Comparison of ENCODE assay signal across 10 cellular contexts in the genomic region with DNA sequence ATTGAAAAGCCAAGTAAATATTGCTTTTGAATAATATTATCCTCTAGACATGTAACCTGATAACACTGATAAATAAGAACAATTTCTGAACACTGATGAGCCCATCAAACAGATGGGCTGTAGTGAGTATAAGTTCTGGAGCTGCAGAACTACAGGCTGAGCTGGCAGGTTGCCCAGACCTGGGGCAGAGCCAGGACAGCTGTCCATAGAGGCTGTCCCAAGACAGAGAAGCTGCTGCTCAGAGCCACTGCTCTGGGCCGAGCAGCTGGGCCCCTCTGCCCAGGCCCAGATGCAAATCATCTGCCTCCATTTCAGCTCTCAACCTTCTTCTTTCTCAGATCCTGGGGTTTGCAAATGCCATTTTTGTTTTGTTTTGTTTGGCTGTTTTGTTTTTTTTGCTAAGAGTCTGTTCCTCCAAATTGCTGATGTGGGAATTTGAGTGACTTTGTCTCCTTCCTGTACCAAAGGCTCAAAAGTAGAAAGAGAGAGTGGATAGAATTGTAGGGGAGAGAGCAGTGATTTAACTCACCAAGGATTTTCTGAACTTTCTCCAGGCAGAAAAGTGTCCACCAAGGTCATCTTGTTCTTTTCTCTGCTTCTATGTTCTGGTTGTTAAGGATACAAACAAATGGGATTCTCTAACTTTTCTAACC. TPM values are rescaled to one million over a fixed set of nuclear protein-coding genes. Genes with fewer than 3 reads are reported as not detected.
DNase-seq lines count a peak whose midpoint lies in the region; ATAC-seq and TF ChIP-seq lines count a peak whose summit lies in the region.
"Had no signal": no experiment of that assay in that cellular context is flagged by ENCODE, and none has a peak within 500 bp of the region (broad histone marks: within the 10 kb centered on the region; RNA-seq: fewer than 3 reads in every experiment).

No MANE protein-coding gene starts in this region.

- H3K9ac ChIP-seq in mammary epithelial cell (ENCODE audit: insufficient read depth, low read length) (no peak overlapping the region), PC-3 (ENCODE audit: low read length) (no peak overlapping the region)

- in situ Hi-C loops in mammary epithelial cell (cut with MboI; ENCODE audit: low sequenced_read_pairs in 2 of 2) (no loop called here), gastrocnemius medialis (cut with MboI; ENCODE audit: low sequenced_read_pairs in 4 of 4) (no loop called here)

- no peaks in the 10 kb centered on the region for H3K9me2 ChIP-seq in PC-3 (replicated peaks; ENCODE audit: low read length)

- peaks cover 73% of the 10 kb centered on the region for H3K27me3 Mint-ChIP-seq in MCF 10A (ENCODE audit: insufficient read depth, unreplicated experiment)

- H3K27me3 ChIP-seq in mammary epithelial cell (ENCODE audit: insufficient read depth, low read length) = no peaks in the 10 kb centered on the region
- H3K27me3 ChIP-seq in PC-3 (ENCODE audit: low read length) = peaks cover 77% of the 10 kb centered on the region
- H3K27me3 ChIP-seq in gastroesophageal sphincter = no peaks in the 10 kb centered on the region
- H3K27me3 ChIP-seq in gastrocnemius medialis = no peaks in the 10 kb centered on the region

- POLR2A ChIA-PET in MCF 10A (lab: Yijun Ruan, JAX) (no interaction called here), PC-3 (lab: Charles Lee; ENCODE audit: unreplicated experiment) (no interaction called here), HEK293T (lab: Yijun Ruan, JAX) (no interaction called here)

- peaks cover 5% of the 10 kb centered on the region for H3K4me1 Mint-ChIP-seq in MCF 10A (ENCODE audit: insufficient read depth, unreplicated experiment)

- intact Hi-C loops in MCF 10A (cut with micrococcal nuclease) (no loop called here), mammary epithelial cell (cut with micrococcal nuclease) (loop anchor here (1.0 kb wide), 1 partner anchor 155 kb away; no protein-coding TSS in a partner anchor), PC-3 (cut with micrococcal nuclease) (no loop called here), gastrocnemius medialis (cut with DNase I; ENCODE audit: low total_unique reads) (no loop called here)

- no peaks in the 10 kb centered on the region for H3K9me3 Mint-ChIP-seq in MCF 10A (ENCODE audit: unreplicated experiment)

- no peak for TF ChIP-seq CTCF in MCF 10A (IDR thresholded peaks at IDR 0.05; ENCODE audit: unreplicated experiment)
- TF ChIP-seq CTCF in mammary epithelial cell (conservative IDR thresholded peaks at IDR 0.05 in 1 of 2, IDR thresholded peaks at IDR 0.05 in 1 of 2; ENCODE audit: extremely low read depth in 1 of 2, insufficient read depth in 1 of 2, low read depth in 1 of 2, low read length in 2 of 2) = no peak
- no peak for TF ChIP-seq CTCF in PC-3 (conservative IDR thresholded peaks at IDR 0.05; ENCODE audit: low read depth, low read length)
- TF ChIP-seq CTCF in gastroesophageal sphincter (IDR thresholded peaks at IDR 0.05) = no peak
- TF ChIP-seq CTCF in gastrocnemius medialis (IDR thresholded peaks at IDR 0.05 in 4 of 5, conservative IDR thresholded peaks at IDR 0.05 in 1 of 5) = no peak

- TF ChIP-seq EP300 in gastroesophageal sphincter (IDR thresholded peaks at IDR 0.05) = no peak

- WGBS in mammary epithelial cell (ENCODE audit: low coverage, missing lambda C conversion rate) = 86% methylated on average over 1 of the region's 1 CpG
- 33 to 44% methylated on average over 1 of the region's 1 CpG for WGBS in gastroesophageal sphincter (ENCODE audit: low coverage in 1 of 2), 2 donors

- ATAC-seq in PC-3 (no peak), gastroesophageal sphincter (peak; percentile 75), gastrocnemius medialis (peak; percentile 53 to 63), HG03442 (IDR thresholded peaks at IDR 0.05; ENCODE audit: unreplicated experiment) (no peak)

- no peaks in the 10 kb centered on the region for H3F3A ChIP-seq in PC-3 (ENCODE audit: low read length, unreplicated experiment)

- H3K9me3 ChIP-seq in mammary epithelial cell (replicated peaks; ENCODE audit: insufficient read depth, low read length) = no peaks in the 10 kb centered on the region
- H3K9me3 ChIP-seq in PC-3 (ENCODE audit: low read length) = no peaks in the 10 kb centered on the region
- H3K9me3 ChIP-seq in gastroesophageal sphincter = no peaks in the 10 kb centered on the region
- H3K9me3 ChIP-seq in gastrocnemius medialis = no peaks in the 10 kb centered on the region
- H3K9me3 ChIP-seq: SJSA1 had no signal

- TF ChIP-seq POLR2A in gastroesophageal sphincter (IDR thresholded peaks at IDR 0.05) = no peak
- TF ChIP-seq POLR2A in gastrocnemius medialis (IDR thresholded peaks at IDR 0.05) = no peak

- H4K20me1 ChIP-seq in mammary epithelial cell (ENCODE audit: insufficient read depth, low read length) = no peaks in the 10 kb centered on the region
- no peaks in the 10 kb centered on the region for H4K20me1 ChIP-seq in PC-3 (ENCODE audit: low read length)

- DNase-seq in MCF 10A (ENCODE audit: unreplicated experiment) = peak; percentile 45
- DNase-seq in mammary epithelial cell = no peak
- DNase-seq in PC-3 = peak; percentile 26
- peak; percentile 52 to 63 for DNase-seq in gastrocnemius medialis
- DNase-seq in stimulated activated CD4-positive, alpha-beta T cell treated with anti-CD3 and anti-CD28 coated beads, Interleukin-4, amount 100 ng/mL, for 1 hour = no peak
- DNase-seq in HEK293T (ENCODE audit: extremely low spot score) = no peak

- H3K4me3 ChIP-seq in mammary epithelial cell (replicated peaks in 1 of 3; ENCODE audit: insufficient read depth in 1 of 3, low read depth in 2 of 3, low read length in 3 of 3) = no peak overlapping the region
- no peak overlapping the region for H3K4me3 ChIP-seq in PC-3 (ENCODE audit: low read length)
- no peak overlapping the region for H3K4me3 ChIP-seq in gastroesophageal sphincter
- no peak overlapping the region for H3K4me3 ChIP-seq in gastrocnemius medialis
- H3K4me3 ChIP-seq: SJSA1 had no signal

- no peak overlapping the region for H3K4me3 Mint-ChIP-seq in MCF 10A (ENCODE audit: unreplicated experiment)

- H3K36me3 Mint-ChIP-seq in MCF 10A (ENCODE audit: insufficient read depth, unreplicated experiment) = peaks cover 5% of the 10 kb centered on the region

- H3K27ac ChIP-seq in mammary epithelial cell (ENCODE audit: insufficient read depth, low read depth, low read length) (no peak overlapping the region), PC-3 (ENCODE audit: low read length) (no peak overlapping the region), gastroesophageal sphincter (no peak overlapping the region), gastrocnemius medialis (no peak overlapping the region)
- H3K27ac ChIP-seq: SJSA1 had no signal

- CTCF ChIA-PET in MCF 10A (lab: Yijun Ruan, JAX) = interaction anchor here (0.7 to 1.5 kb wide), 3 partner anchors 8 to 133 kb away, joined by 3 to 4 read pairs (median 4); no protein-coding TSS in a partner anchor
- CTCF ChIA-PET in mammary epithelial cell (lab: Charles Lee; ENCODE audit: low non-redundant PET) = no interaction called here
- CTCF ChIA-PET in PC-3 (lab: Charles Lee) = no interaction called here
- CTCF ChIA-PET in HEK293T (lab: Yijun Ruan, JAX) = no interaction called here

- H2AFZ ChIP-seq in mammary epithelial cell (ENCODE audit: low read depth, low read length) = no peak overlapping the region
- no peak overlapping the region for H2AFZ ChIP-seq in PC-3 (ENCODE audit: low read length)

- H3K36me3 ChIP-seq in mammary epithelial cell (ENCODE audit: insufficient read depth, low read length) (no peaks in the 10 kb centered on the region), PC-3 (ENCODE audit: low read depth, low read length) (no peaks in the 10 kb centered on the region), gastroesophageal sphincter (no peaks in the 10 kb centered on the region), gastrocnemius medialis (no peaks in the 10 kb centered on the region)
- H3K36me3 ChIP-seq: SJSA1 had no signal

- H3K4me2 ChIP-seq in mammary epithelial cell (ENCODE audit: insufficient read depth, low read depth, low read length) (no peak overlapping the region), PC-3 (ENCODE audit: low read length) (no peak overlapping the region)

- BruUV-seq in MCF 10A (replicated peaks; lab: Mats Ljungman, UMichigan) (no TSS peak), mammary epithelial cell (replicated peaks; lab: Mats Ljungman, UMichigan) (no TSS peak), PC-3 (replicated peaks; lab: Mats Ljungman, UMichigan) (no TSS peak)

- H3K4me1 ChIP-seq in mammary epithelial cell (ENCODE audit: insufficient read depth, low read length) (no peaks in the 10 kb centered on the region), PC-3 (ENCODE audit: insufficient read depth, low read length) (no peaks in the 10 kb centered on the region), gastroesophageal sphincter (no peaks in the 10 kb centered on the region), gastrocnemius medialis (peaks cover 0 to 4% of the 10 kb centered on the region in 2 donors)
- H3K4me1 ChIP-seq: SJSA1 had no signal

- no peak overlapping the region for H3K27ac Mint-ChIP-seq in MCF 10A (ENCODE audit: low read depth, unreplicated experiment)

- no peaks in the 10 kb centered on the region for H3K79me2 ChIP-seq in mammary epithelial cell (ENCODE audit: insufficient read depth, low read length)
- no peaks in the 10 kb centered on the region for H3K79me2 ChIP-seq in PC-3 (ENCODE audit: low read length)

- dilution Hi-C loops in mammary epithelial cell (cut with HindIII; ENCODE audit: low sequenced_read_pairs) = no loop called here

TF ChIP-seq in HEK293T, 16 proteins besides CTCF, POLR2A, EP300 and RAD21 (continues in another document):
- TF ChIP-seq FOXK2 (IDR thresholded peaks at IDR 0.05) = no peak
- no peak for TF ChIP-seq NFRKB (IDR thresholded peaks at IDR 0.05)
- no peak for TF ChIP-seq FOXM1 (IDR thresholded peaks at IDR 0.05; ENCODE audit: borderline replicate concordance)
- TF ChIP-seq FOXA1 (IDR thresholded peaks at IDR 0.05) = no peak
- TF ChIP-seq SUZ12 (IDR thresholded peaks at IDR 0.05) = no peak
- TF ChIP-seq BHLHE40 (IDR thresholded peaks at IDR 0.05; ENCODE audit: borderline replicate concordance) = no peak
- TF ChIP-seq L3MBTL2 (conservative IDR thresholded peaks at IDR 0.05) = no peak

RNA-seq across cellular contexts. Expression of a gene that starts 4.0 kb away (rescaled TPM):
- total RNA-seq in MCF 10A (2022) = not detected in 2 replicates
- not detected for total RNA-seq in mammary epithelial cell
- not detected for polyA plus RNA-seq in mammary epithelial cell
- polyA minus RNA-seq in mammary epithelial cell = not detected
- not detected in 2 replicates for total RNA-seq in PC-3 (2014; rRNA removed)
- total RNA-seq in gastroesophageal sphincter = 1 to 10 TPM in 3 of 4 donors, under 1 TPM in 1; 0.17 to 3.2 (median 1.8) TPM
- total RNA-seq in gastrocnemius medialis = 1 to 10 TPM in 1 of 4 donors, under 1 TPM in 1, not detected in 2; 0.94 to 1.1 TPM

RNA-seq across cellular contexts. Expression of a gene that starts 31.2 kb away (rescaled TPM):
- not detected in 2 replicates for total RNA-seq in MCF 10A (2022)
- total RNA-seq in mammary epithelial cell = not detected
- not detected for polyA plus RNA-seq in mammary epithelial cell
- polyA minus RNA-seq in mammary epithelial cell = not detected
- total RNA-seq in PC-3 (2014; rRNA removed) = not detected in 2 replicates
- total RNA-seq in gastroesophageal sphincter = not detected
- total RNA-seq in gastrocnemius medialis = not detected
- total RNA-seq: liver, SJSA1 had no signal
- polyA plus RNA-seq: liver had no signal

Comparison
In these comparisons a context has a peak if more than half of its experiments do, and no peak if none do; other contexts are left out.
1. DNase-seq: peak in MCF 10A (single experiment), PC-3 (single experiment) and gastrocnemius medialis (2 of 2); none in mammary epithelial cell (single experiment), stimulated activated CD4-positive, alpha-beta T cell treated with anti-CD3 and anti-CD28 coated beads, Interleukin-4, amount 100 ng/mL, for 1 hour (single experiment) and HEK293T (single experiment).
2. ATAC-seq: peak in gastroesophageal sphincter (single experiment) and gastrocnemius medialis (2 of 2); none in PC-3 (single experiment) and HG03442 (single experiment).